Comparison of ENCODE assay signal across 17 cellular contexts in the genomic region with DNA sequence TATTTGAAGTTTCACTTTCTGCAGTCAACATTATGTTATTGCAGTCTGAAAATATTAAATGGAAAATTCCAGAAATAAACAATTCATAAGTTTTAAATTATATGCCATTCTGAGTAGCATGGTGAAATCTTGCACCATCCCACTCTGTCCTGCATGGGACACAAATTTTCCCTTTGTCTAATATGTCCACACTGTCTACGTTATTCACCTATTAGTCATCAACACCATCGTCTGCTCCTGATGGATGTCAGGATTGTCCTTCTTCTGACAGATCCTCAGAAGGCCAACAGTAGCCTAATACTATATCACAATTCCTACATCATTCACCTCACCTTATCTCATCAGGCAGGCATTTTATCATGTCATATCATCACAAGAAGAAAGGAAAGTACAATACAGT.
"Had no signal": no experiment of that assay in that cellular context is flagged by ENCODE, and none has a peak within 500 bp of the region (broad histone marks: within the 10 kb centered on the region; RNA-seq: fewer than 3 reads in every experiment).

No MANE protein-coding gene starts in this region.

- H3K4me2 ChIP-seq: smooth muscle cell had no signal

- H3K36me3 Mint-ChIP-seq: activated CD8-positive, alpha-beta memory T cell treated with anti-CD3 and anti-CD28 coated beads, Interleukin-2, amount 10 ng/mL, durations not matched to agents 7 days and 5 days; activated naive CD8-positive, alpha-beta T cell treated with anti-CD3 and anti-CD28 coated beads for 36 hours; naive thymus-derived CD4-positive, alpha-beta T cell had no signal

- H3K4me1 ChIP-seq: right atrium auricular region, tibial artery, vagina had no signal

- H3K4me3 Mint-ChIP-seq: activated CD8-positive, alpha-beta memory T cell treated with anti-CD3 and anti-CD28 coated beads, Interleukin-2, amount 10 ng/mL, durations not matched to agents 7 days and 5 days; activated naive CD8-positive, alpha-beta T cell treated with anti-CD3 and anti-CD28 coated beads for 36 hours; activated T-cell treated with anti-CD3 and anti-CD28 coated beads, Interleukin-2, amount 50 U/mL, for 4 hours; dendritic cell treated with granulocyte-macrophage colony-stimulating factor and Interleukin-4, amounts not matched to agents 40 ng/mL and 50 ng/mL, for 4 days; effector memory CD8-positive, alpha-beta T cell; naive thymus-derived CD4-positive, alpha-beta T cell; T-helper 1 cell treated with Interleukin-12 subunit alpha and Interleukin-12 subunit beta and Interleukin-4 antibody, amounts not matched to agents 30 μg/mL and 1 μg/mL, for 36 hours had no signal

- H3K27ac Mint-ChIP-seq: activated CD8-positive, alpha-beta memory T cell treated with anti-CD3 and anti-CD28 coated beads, Interleukin-2, amount 10 ng/mL, durations not matched to agents 7 days and 5 days; activated naive CD8-positive, alpha-beta T cell treated with anti-CD3 and anti-CD28 coated beads for 36 hours; dendritic cell treated with granulocyte-macrophage colony-stimulating factor and Interleukin-4, amounts not matched to agents 40 ng/mL and 50 ng/mL, for 4 days; effector memory CD8-positive, alpha-beta T cell; naive thymus-derived CD4-positive, alpha-beta T cell; T-helper 1 cell treated with Interleukin-12 subunit alpha and Interleukin-12 subunit beta and Interleukin-4 antibody, amounts not matched to agents 30 μg/mL and 1 μg/mL, for 36 hours had no signal

- H3K27me3 Mint-ChIP-seq: activated CD8-positive, alpha-beta memory T cell treated with anti-CD3 and anti-CD28 coated beads, Interleukin-2, amount 10 ng/mL, durations not matched to agents 7 days and 5 days; activated naive CD8-positive, alpha-beta T cell treated with anti-CD3 and anti-CD28 coated beads for 36 hours; dendritic cell treated with granulocyte-macrophage colony-stimulating factor and Interleukin-4, amounts not matched to agents 40 ng/mL and 50 ng/mL, for 4 days; effector memory CD8-positive, alpha-beta T cell had no signal

- H3K36me3 ChIP-seq: right atrium auricular region, tibial artery, vagina had no signal

- H3K4me3 ChIP-seq: lung, right atrium auricular region, smooth muscle cell, tibial artery, vagina had no signal

- ATAC-seq: activated CD8-positive, alpha-beta memory T cell treated with anti-CD3 and anti-CD28 coated beads, Interleukin-2, amount 10 ng/mL, durations not matched to agents 7 days and 5 days; activated T-cell treated with anti-CD3 and anti-CD28 coated beads, Interleukin-2, amount 50 U/mL, for 4 hours; effector memory CD8-positive, alpha-beta T cell; left colon; naive thymus-derived CD4-positive, alpha-beta T cell had no signal

- H3K27ac ChIP-seq: right atrium auricular region, tibial artery, vagina had no signal

- H3K4me1 Mint-ChIP-seq: activated CD8-positive, alpha-beta memory T cell treated with anti-CD3 and anti-CD28 coated beads, Interleukin-2, amount 10 ng/mL, durations not matched to agents 7 days and 5 days; activated naive CD8-positive, alpha-beta T cell treated with anti-CD3 and anti-CD28 coated beads for 36 hours; naive thymus-derived CD4-positive, alpha-beta T cell had no signal

- H3K27me3 ChIP-seq: right atrium auricular region, tibial artery, vagina had no signal

- H3K9me3 Mint-ChIP-seq: activated naive CD8-positive, alpha-beta T cell treated with anti-CD3 and anti-CD28 coated beads for 36 hours; activated T-cell treated with anti-CD3 and anti-CD28 coated beads, Interleukin-2, amount 50 U/mL, for 4 hours; dendritic cell treated with granulocyte-macrophage colony-stimulating factor and Interleukin-4, amounts not matched to agents 40 ng/mL and 50 ng/mL, for 4 days; T-helper 1 cell treated with Interleukin-12 subunit alpha and Interleukin-12 subunit beta and Interleukin-4 antibody, amounts not matched to agents 30 μg/mL and 1 μg/mL, for 36 hours had no signal

- H3K9me3 ChIP-seq: right atrium auricular region, tibial artery, vagina had no signal

- DNase-seq: activated CD4-positive, alpha-beta T cell treated with anti-CD3 and anti-CD28 coated beads, Interleukin-2, amount 50 U/mL, for 4 hours; activated CD4-positive, CD25-positive, alpha-beta regulatory T cell; activated CD8-positive, alpha-beta memory T cell treated with anti-CD3 and anti-CD28 coated beads, Interleukin-2, amount 10 ng/mL, durations not matched to agents 7 days and 5 days; activated effector memory CD4-positive, alpha-beta T cell treated with anti-CD3 and anti-CD28 coated beads, Interleukin-2, amount 50 U/mL, for 16 hours; activated naive CD8-positive, alpha-beta T cell treated with anti-CD3 and anti-CD28 coated beads for 36 hours; activated T-cell treated with anti-CD3 and anti-CD28 coated beads, Interleukin-2, amount 50 U/mL, for 4 hours; aorta; effector memory CD8-positive, alpha-beta T cell; left colon; naive thymus-derived CD4-positive, alpha-beta T cell; tibial artery had no signal
